In genomic region chr1:10398734-10399486, GRCh38 we compare ENCODE assay signal across 8 cellular contexts. TPM values are rescaled to one million over a fixed set of nuclear protein-coding genes. Genes with fewer than 3 reads are reported as not detected.
A peak's percentile ranks its signal among the peaks of the same experiment; 100 is the strongest.
DNase-seq lines count a peak whose midpoint lies in the region; ATAC-seq and TF ChIP-seq lines count a peak whose summit lies in the region.

Gene PGD, plus strand, starts transcription at chr1:10399064. Its CDS starts 54 bp downstream, at chr1:10399118.

- peaks cover 23% of the 10 kb centered on the region for H3K4me1 Mint-ChIP-seq in activated naive CD8-positive, alpha-beta T cell (ENCODE audit: low read depth)

- H3K27me3 ChIP-seq in osteoblast (ENCODE audit: insufficient read depth, low read length) (no peaks in the 10 kb centered on the region), thoracic aorta (replicated peaks; ENCODE audit: insufficient read depth) (no peaks in the 10 kb centered on the region)

- H3K4me3 Mint-ChIP-seq in activated naive CD8-positive, alpha-beta T cell, result peak within 1 kb of the TSS; percentile 94

- H3K4me1 ChIP-seq in osteoblast (ENCODE audit: insufficient read depth, low read length), result peaks cover 24% of the 10 kb centered on the region
- H3K4me1 ChIP-seq in thoracic aorta (ENCODE audit: control insufficient read depth in 1 of 2, low read depth in 2 of 2), result peaks cover 11 to 28% of the 10 kb centered on the region in 2 donors

- H4K20me1 ChIP-seq in osteoblast (ENCODE audit: insufficient read depth, low read length), result peaks cover 7% of the 10 kb centered on the region

- TF ChIP-seq CTCF in osteoblast (IDR thresholded peaks at IDR 0.05; ENCODE audit: extremely low read depth, low read depth, low read length) (no peak), thoracic aorta (IDR thresholded peaks at IDR 0.05) (no peak)

- H3K9me3 Mint-ChIP-seq in activated naive CD8-positive, alpha-beta T cell (ENCODE audit: low read depth), result no peaks in the 10 kb centered on the region

- peaks cover 4% of the 10 kb centered on the region for H3K36me3 Mint-ChIP-seq in activated naive CD8-positive, alpha-beta T cell

- ATAC-seq in HG02610 (IDR thresholded peaks at IDR 0.05; ENCODE audit: unreplicated experiment), result peak; percentile 96
- peak; percentile 97 for ATAC-seq in thoracic aorta (ENCODE audit: insufficient number of reproducible peaks, low FRiP score, low read depth)

- H3K27ac ChIP-seq in osteoblast (ENCODE audit: low read depth, low read length) (peak within 1 kb of the TSS; percentile 76), thoracic aorta (peak within 1 kb of the TSS; percentile 80 to 85)

- peak within 1 kb of the TSS; percentile 91 for H3K4me3 ChIP-seq in GM08714 (ENCODE audit: low read length)
- H3K4me3 ChIP-seq in osteoblast (ENCODE audit: insufficient read depth, low read length), result peak within 1 kb of the TSS; percentile 98
- peak within 1 kb of the TSS; percentile 99 for H3K4me3 ChIP-seq in thoracic aorta

- H3K4me2 ChIP-seq in osteoblast (ENCODE audit: insufficient read depth, low read length), result peak within 1 kb of the TSS; percentile 95

- peak; percentile 98 for DNase-seq in NCI-H1092 treated with DMSO at 0.1 percent for 48 hours (lab: John Stamatoyannopoulos, UW)
- peak; percentile 96 for DNase-seq in SKM-1 (lab: John Stamatoyannopoulos, UW; ENCODE audit: unreplicated experiment)
- DNase-seq in glomerular visceral epithelial cell (ENCODE audit: extremely low spot score), result peak; percentile 99
- DNase-seq in osteoblast (ENCODE audit: insufficient read length, low spot score, missing footprints), result peak; percentile 100
- DNase-seq in thoracic aorta (ENCODE audit: low spot score), result peak; percentile 93

- H3K27ac Mint-ChIP-seq in activated naive CD8-positive, alpha-beta T cell, result peak within 1 kb of the TSS; percentile 85

- H3K27me3 Mint-ChIP-seq in activated naive CD8-positive, alpha-beta T cell, result no peaks in the 10 kb centered on the region

- H3K9me3 ChIP-seq in osteoblast (ENCODE audit: low read depth, low read length) (no peaks in the 10 kb centered on the region), thoracic aorta (no peaks in the 10 kb centered on the region)

- peaks cover 27% of the 10 kb centered on the region for H3K79me2 ChIP-seq in osteoblast (ENCODE audit: insufficient read depth, low read length)

- H2AFZ ChIP-seq in osteoblast (ENCODE audit: low read length), result peak within 1 kb of the TSS; percentile 96

- H3K36me3 ChIP-seq in osteoblast (ENCODE audit: insufficient read depth, low read length), result peaks cover 7% of the 10 kb centered on the region
- peaks cover 4% of the 10 kb centered on the region for H3K36me3 ChIP-seq in thoracic aorta

RNA-seq across cellular contexts. Expression of gene PGD, which starts in this region (rescaled TPM):
- total RNA-seq in osteoblast (136 and 142 TPM in 2 replicates), thoracic aorta (10 to 100 TPM; 48.9 to 63.6 TPM)

Comparison
In these comparisons a context has a peak if more than half of its experiments do, and no peak if none do; other contexts are left out.
1. Peak in every context shown above with its lines: DNase-seq, ATAC-seq, H3K4me3 ChIP-seq and H3K27ac ChIP-seq.